ENCODE assay signal across 29 cellular contexts in genomic region chr2:10426726-10427567, GRCh38. TPM values are rescaled to one million over a fixed set of nuclear protein-coding genes. Genes with fewer than 3 reads are reported as not detected.
DNase-seq lines count a peak whose midpoint lies in the region; ATAC-seq, FAIRE-seq and TF ChIP-seq lines count a peak whose summit lies in the region.
"Had no signal": no experiment of that assay in that cellular context is flagged by ENCODE, and none has a peak within 500 bp of the region (broad histone marks: within the 10 kb centered on the region; RNA-seq: fewer than 3 reads in every experiment).

No MANE protein-coding gene starts in this region.

- H3K27me3 ChIP-seq in HCT116 (ENCODE audit: insufficient read depth, low read length) (no peaks in the 10 kb centered on the region), Peyer's patch (no peaks in the 10 kb centered on the region)
- H3K27me3 ChIP-seq: BE2C had no signal

- RAD21 ChIA-PET in HCT116 (lab: Charles Lee; ENCODE audit: low non-redundant PET in 1 of 2, low total read pairs in 2 of 2, uncharacterized antibody in 2 of 2, unreplicated experiment in 2 of 2) = no interaction called here

- H3K4me1 ChIP-seq in HCT116 (ENCODE audit: control insufficient read depth in 1 of 2, insufficient read depth in 2 of 2, low read length in 2 of 2) (peaks cover 0 to 7% of the 10 kb centered on the region in 2 experiments; a peak in 3 of 4 replicates), mucosa of descending colon (ENCODE audit: low read depth) (peaks cover 18% of the 10 kb centered on the region), Peyer's patch (peaks cover 0 to 25% (median 2%) of the 10 kb centered on the region in 4 donors)
- H3K4me1 ChIP-seq: BE2C, psoas muscle had no signal

- H3K4me3 Mint-ChIP-seq in chondrocyte (ENCODE audit: unreplicated experiment) = no peak overlapping the region
- H3K4me3 Mint-ChIP-seq: activated naive CD8-positive, alpha-beta T cell; immature natural killer cell; stimulated activated naive B cell treated with anti-CD40 and anti-IgM and Interleukin-4, amounts not matched to agents 10 μg/mL and 1 μg/mL and 100 μg/mL, for 72 hours; WTC11 had no signal

- H3K4me3 ChIP-seq in AG10803 (ENCODE audit: low read length) = no peak overlapping the region
- no peak overlapping the region for H3K4me3 ChIP-seq in HCT116 (replicated peaks in 1 of 2; ENCODE audit: low read depth in 1 of 2, low read length in 2 of 2)
- H3K4me3 ChIP-seq in mucosa of descending colon = no peak overlapping the region
- no peak overlapping the region for H3K4me3 ChIP-seq in Peyer's patch
- H3K4me3 ChIP-seq: A549, psoas muscle, skin epidermis had no signal

- H3K4me2 ChIP-seq in HCT116 (ENCODE audit: low read length) = no peak overlapping the region
- H3K4me2 ChIP-seq: A549 had no signal

- H3K36me3 Mint-ChIP-seq in chondrocyte (ENCODE audit: low read depth) = peaks cover 3% of the 10 kb centered on the region
- H3K36me3 Mint-ChIP-seq: WTC11 had no signal

- DNase-seq in AG10803 (ENCODE audit: low read depth) (peak; percentile 45), HCT116 (ENCODE audit: low read depth, low spot score) (no peak), chondrocyte (ENCODE audit: low spot score) (peak; percentile 82), mucosa of descending colon (peak in 2 of 3 donors; percentile 21 to 40), Peyer's patch (no peak), frontal cortex (ENCODE audit: low spot score in 2 of 2) (no peak), mucosa of gallbladder (ENCODE audit: low spot score) (no peak), SKM-1 (lab: John Stamatoyannopoulos, UW; ENCODE audit: unreplicated experiment) (no peak)
- DNase-seq: activated CD4-positive, alpha-beta T cell treated with anti-CD3 and anti-CD28 coated beads, Interleukin-2, amount 50 U/mL, for 4 hours; BE2C; effector CD4-positive, alpha-beta T cell; erythroblast; foreskin melanocyte; GOT3; hippocampal formation; immature natural killer cell; left ventricle myocardium superior; NCI-H1694; NCI-H2171; NCI-H526; stimulated activated CD4-positive, alpha-beta T cell treated with anti-CD3 and anti-CD28 coated beads, Interleukin-2, amount 100 ng/mL, for 24 hours; stimulated activated naive B cell treated with anti-CD40 and anti-IgM and Interleukin-4, amounts not matched to agents 10 μg/mL and 1 μg/mL and 100 μg/mL, for 72 hours; T-helper 9 cell had no signal

- no peak overlapping the region for H2AFZ ChIP-seq in HCT116 (ENCODE audit: low read depth, low read length, poor library complexity, severe bottlenecking)

- POLR2A ChIA-PET in HCT116 (lab: Charles Lee) = no interaction called here

- H3K9me2 ChIP-seq in HCT116 (ENCODE audit: insufficient read depth) = no peaks in the 10 kb centered on the region

- FAIRE-seq in frontal cortex (lab: Jason Lieb, UNC) = no peak
- FAIRE-seq: A549, GM12891 had no signal

- TF ChIP-seq CTCF in AG10803 (conservative IDR thresholded peaks at IDR 0.05; ENCODE audit: low read length) (no peak), HCT116 (IDR thresholded peaks at IDR 0.05 in 2 of 3, conservative IDR thresholded peaks at IDR 0.05 in 1 of 3; ENCODE audit: borderline replicate concordance in 1 of 3, insufficient read depth in 1 of 3, low read depth in 2 of 3, low read length in 2 of 3) (no peak), chondrocyte (IDR thresholded peaks at IDR 0.05) (no peak), mucosa of descending colon (IDR thresholded peaks at IDR 0.05) (no peak), Peyer's patch (IDR thresholded peaks at IDR 0.05) (no peak)

- H3K36me3 ChIP-seq in HCT116 (ENCODE audit: control insufficient read depth in 1 of 2, insufficient read depth in 2 of 2, low read length in 2 of 2) (peaks cover 3 to 14% of the 10 kb centered on the region in 2 experiments; a peak in 2 of 4 replicates), mucosa of descending colon (ENCODE audit: low read depth) (no peaks in the 10 kb centered on the region), Peyer's patch (peaks cover 0 to 54% (median 0%) of the 10 kb centered on the region in 3 donors)

- intact Hi-C loops in HCT116 (cut with micrococcal nuclease) (no loop called here), mucosa of descending colon (cut with DNase I, micrococcal nuclease) (no loop called here)

- H3K9ac ChIP-seq in HCT116 (ENCODE audit: low read length) = no peak overlapping the region

- no peak for TF ChIP-seq RAD21 in HCT116 (IDR thresholded peaks at IDR 0.05; ENCODE audit: low read depth)

- H3K27ac Mint-ChIP-seq in chondrocyte (ENCODE audit: unreplicated experiment) = no peak overlapping the region
- H3K27ac Mint-ChIP-seq: activated naive CD8-positive, alpha-beta T cell; immature natural killer cell; stimulated activated naive B cell treated with anti-CD40 and anti-IgM and Interleukin-4, amounts not matched to agents 10 μg/mL and 1 μg/mL and 100 μg/mL, for 72 hours; WTC11 had no signal

- CTCF ChIA-PET in HCT116 (lab: Charles Lee) = interaction anchor here (1.3 to 2.1 kb wide), 2 partner anchors 18 to 354 kb away, joined by 3 to 7 read pairs; no protein-coding TSS in a partner anchor

- H3K79me2 ChIP-seq in HCT116 (ENCODE audit: insufficient read depth, low read length) = no peaks in the 10 kb centered on the region

- TF ChIP-seq POLR2A in HCT116 (IDR thresholded peaks at IDR 0.05; ENCODE audit: borderline replicate concordance, extremely low read depth, insufficient read depth, insufficient read length) (no peak), Peyer's patch (IDR thresholded peaks at IDR 0.05) (no peak)

- no peaks in the 10 kb centered on the region for H3K27me3 Mint-ChIP-seq in chondrocyte (ENCODE audit: low read depth)
- H3K27me3 Mint-ChIP-seq: activated naive CD8-positive, alpha-beta T cell had no signal

- H3K9me3 ChIP-seq in HCT116 (ENCODE audit: control insufficient read depth in 1 of 2, insufficient read depth in 1 of 2, low read depth in 1 of 2, low read length in 2 of 2) = no peaks in the 10 kb centered on the region
- no peaks in the 10 kb centered on the region for H3K9me3 ChIP-seq in mucosa of descending colon
- H3K9me3 ChIP-seq in Peyer's patch = no peaks in the 10 kb centered on the region
- H3K9me3 ChIP-seq: A549, BE2C, psoas muscle had no signal

- BruUV-seq in HCT116 (replicated peaks; lab: Mats Ljungman, UMichigan) = TSS peak; percentile 74

- H4K20me1 ChIP-seq in HCT116 (ENCODE audit: insufficient read depth) = no peaks in the 10 kb centered on the region

- no peaks in the 10 kb centered on the region for H3K9me3 Mint-ChIP-seq in chondrocyte (ENCODE audit: low read depth)
- H3K9me3 Mint-ChIP-seq: immature natural killer cell; stimulated activated naive B cell treated with anti-CD40 and anti-IgM and Interleukin-4, amounts not matched to agents 10 μg/mL and 1 μg/mL and 100 μg/mL, for 72 hours; WTC11 had no signal

- H3K27ac ChIP-seq in HCT116 (ENCODE audit: low read depth, low read length) (no peak overlapping the region), Peyer's patch (no peak overlapping the region)
- H3K27ac ChIP-seq: A549, psoas muscle, skin epidermis had no signal

- no peak for ATAC-seq in HCT116
- no peak for ATAC-seq in mucosa of descending colon
- ATAC-seq: left ventricle myocardium superior; psoas muscle; stimulated activated naive B cell treated with anti-CD40 and anti-IgM and Interleukin-4, amounts not matched to agents 10 μg/mL and 1 μg/mL and 100 μg/mL, for 72 hours; WTC11 had no signal

- peaks cover 9% of the 10 kb centered on the region for H3K4me1 Mint-ChIP-seq in chondrocyte (ENCODE audit: low read depth)
- H3K4me1 Mint-ChIP-seq: WTC11 had no signal

TF ChIP-seq in HCT116, 20 proteins besides CTCF, POLR2A, EP300 and RAD21 (continues in another document):
- TF ChIP-seq EZH2phosphoT487 (IDR thresholded peaks at IDR 0.05; ENCODE audit: borderline replicate concordance) = no peak
- no peak for TF ChIP-seq EZH2 (IDR thresholded peaks at IDR 0.05)
- no peak for TF ChIP-seq ZFX (IDR thresholded peaks at IDR 0.05)
- no peak for TF ChIP-seq ATF3 (IDR thresholded peaks at IDR 0.05)
- no peak for TF ChIP-seq REST (IDR thresholded peaks at IDR 0.05; ENCODE audit: low read depth)
- no peak for TF ChIP-seq SRF (IDR thresholded peaks at IDR 0.05; ENCODE audit: low read depth)
- no peak for TF ChIP-seq SP1 (IDR thresholded peaks at IDR 0.05; ENCODE audit: low read depth)
- TF ChIP-seq MAX (IDR thresholded peaks at IDR 0.05) = no peak

RNA-seq across cellular contexts. Expression of gene ODC1, which starts 21.2 kb away (rescaled TPM):
- total RNA-seq in HCT116 (2021; ENCODE audit: unreplicated experiment) (231 TPM), chondrocyte (44.4 to 65.3 TPM (median 61.6 TPM) in 3 replicates), mucosa of descending colon (10 to 100 TPM; 32.2 to 60.2 (median 35.7) TPM), Peyer's patch (10 to 100 TPM; 31.5 to 91.6 (median 55.6) TPM), frontal cortex (143 TPM), mucosa of gallbladder (48.7 TPM)
- 178 and 235 TPM in 2 replicates for polyA plus RNA-seq in HCT116 (2012)

Comparison
In these comparisons a context has a peak if more than half of its experiments do, and no peak if none do; other contexts are left out.
1. DNase-seq: peak in AG10803 (single experiment), chondrocyte (single experiment) and mucosa of descending colon (2 of 3); none in HCT116 (single experiment), Peyer's patch (0 of 3), frontal cortex (0 of 2), mucosa of gallbladder (single experiment) and SKM-1 (single experiment).